In the genomic region with DNA sequence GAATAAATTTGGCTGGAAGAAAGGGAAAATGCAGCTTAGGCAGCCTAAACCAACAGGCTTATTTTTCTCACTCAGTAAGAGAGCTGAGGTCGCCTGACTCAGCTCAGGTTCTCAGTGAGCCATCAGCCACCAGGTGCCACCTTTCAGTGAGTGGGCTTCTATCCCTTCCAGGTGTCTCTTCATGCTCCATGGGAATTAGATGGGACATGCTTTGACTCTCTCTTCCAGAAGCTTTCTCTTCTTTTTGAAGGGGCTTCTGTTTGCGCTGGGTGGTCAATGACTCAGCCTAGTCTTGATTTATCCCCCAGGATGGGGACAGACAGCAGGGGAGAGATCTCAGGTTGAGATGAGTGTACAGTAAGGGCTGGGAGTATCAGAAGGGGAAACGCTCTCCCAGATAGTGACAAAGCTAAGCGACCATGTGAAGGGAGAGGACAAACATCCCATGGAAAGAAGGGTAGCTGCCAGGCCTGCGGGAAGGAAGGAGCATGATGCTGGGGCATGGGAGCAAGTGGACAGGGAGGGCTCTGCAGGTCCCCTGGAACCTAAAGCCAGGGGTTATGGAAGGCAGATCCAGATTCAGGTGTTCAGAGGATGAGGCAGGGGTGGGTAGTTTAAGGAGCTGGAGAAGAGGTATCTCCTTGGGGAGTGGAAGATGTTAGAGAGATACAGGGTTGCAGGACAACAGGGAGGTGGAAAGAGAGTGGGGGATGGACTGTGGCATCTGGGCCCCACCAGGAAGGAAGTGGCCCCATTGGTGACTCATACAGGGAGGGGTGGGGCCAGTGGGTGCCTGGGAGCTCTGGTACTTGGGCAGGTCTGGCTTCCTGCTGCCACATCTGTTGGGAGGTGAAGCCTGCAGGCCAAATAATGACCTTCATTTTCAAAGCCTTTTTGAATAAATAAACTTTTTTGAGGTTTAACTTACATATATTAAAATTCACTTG, we compare ENCODE assay signal across 2 cellular contexts.
TF ChIP-seq lines count a peak whose summit lies in the region.

No MANE protein-coding gene starts in this region.

TF ChIP-seq in HepG2, 621 proteins besides CTCF, POLR2A, EP300 and RAD21 (continues in another document):
- TF ChIP-seq ZFP90 (CRISPR knock-in tag; IDR thresholded peaks at IDR 0.05; ENCODE audit: borderline replicate concordance) (no peak), ZNF432 (CRISPR knock-in tag; IDR thresholded peaks at IDR 0.05; ENCODE audit: borderline replicate concordance) (no peak), YY1 (IDR thresholded peaks at IDR 0.05; ENCODE audit: insufficient read depth, insufficient replicate concordance, low read depth, low read length) (no peak), ZNF414 (CRISPR knock-in tag; IDR thresholded peaks at IDR 0.05) (no peak), NR2F1 (CRISPR knock-in tag; IDR thresholded peaks at IDR 0.05) (0 out of 4 replicates have a peak, but pooled peaks of 1 of the 2 experiments have one; percentile 12), MED1 (CRISPR knock-in tag; IDR thresholded peaks at IDR 0.05) (0 out of 2 replicates have a peak, but pooled peaks have one; percentile 47), ZMYM3 (CRISPR knock-in tag; IDR thresholded peaks at IDR 0.05) (no peak), ZNF24 (IDR thresholded peaks at IDR 0.05) (no peak), ZNF878 (CRISPR knock-in tag; IDR thresholded peaks at IDR 0.05) (no peak), ZNF335 (CRISPR knock-in tag; IDR thresholded peaks at IDR 0.05) (no peak), TCF7L2 (IDR thresholded peaks at IDR 0.05; ENCODE audit: low read depth, low read length) (no peak), NR2F6 (IDR thresholded peaks at IDR 0.05) (no peak), NR2F6 (CRISPR knock-in tag; IDR thresholded peaks at IDR 0.05) (peak; percentile 66), IKZF5 (CRISPR knock-in tag; IDR thresholded peaks at IDR 0.05) (no peak), GFI1 (CRISPR knock-in tag; IDR thresholded peaks at IDR 0.05; ENCODE audit: borderline replicate concordance) (no peak), ZNF143 (CRISPR knock-in tag; IDR thresholded peaks at IDR 0.05) (peak; percentile 43; the same call in 1 of the 2 replicates), ZNF282 (IDR thresholded peaks at IDR 0.05; ENCODE audit: partially characterized antibody) (no peak), ZNF788 (CRISPR knock-in tag; IDR thresholded peaks at IDR 0.05; ENCODE audit: borderline replicate concordance) (no peak), SP1 (IDR thresholded peaks at IDR 0.05) (no peak), SP1 (CRISPR knock-in tag; IDR thresholded peaks at IDR 0.05) (no peak), ATF3 (CRISPR knock-in tag; IDR thresholded peaks at IDR 0.05) (peak; percentile 94)
- TF ChIP-seq, protein P1, sequence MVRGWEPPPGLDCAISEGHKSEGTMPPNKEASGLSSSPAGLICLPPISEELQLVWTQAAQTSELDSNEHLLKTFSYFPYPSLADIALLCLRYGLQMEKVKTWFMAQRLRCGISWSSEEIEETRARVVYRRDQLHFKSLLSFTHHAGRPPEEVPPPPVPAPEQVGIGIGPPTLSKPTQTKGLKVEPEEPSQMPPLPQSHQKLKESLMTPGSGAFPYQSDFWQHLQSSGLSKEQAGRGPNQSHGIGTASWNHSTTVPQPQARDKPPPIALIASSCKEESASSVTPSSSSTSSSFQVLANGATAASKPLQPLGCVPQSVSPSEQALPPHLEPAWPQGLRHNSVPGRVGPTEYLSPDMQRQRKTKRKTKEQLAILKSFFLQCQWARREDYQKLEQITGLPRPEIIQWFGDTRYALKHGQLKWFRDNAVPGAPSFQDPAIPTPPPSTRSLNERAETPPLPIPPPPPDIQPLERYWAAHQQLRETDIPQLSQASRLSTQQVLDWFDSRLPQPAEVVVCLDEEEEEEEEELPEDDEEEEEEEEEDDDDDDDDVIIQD (CRISPR knock-in tag; IDR thresholded peaks at IDR 0.05; ENCODE audit: low read depth): peak; percentile 37; the same call in 1 of the 2 replicates
- TF ChIP-seq, protein P2, sequence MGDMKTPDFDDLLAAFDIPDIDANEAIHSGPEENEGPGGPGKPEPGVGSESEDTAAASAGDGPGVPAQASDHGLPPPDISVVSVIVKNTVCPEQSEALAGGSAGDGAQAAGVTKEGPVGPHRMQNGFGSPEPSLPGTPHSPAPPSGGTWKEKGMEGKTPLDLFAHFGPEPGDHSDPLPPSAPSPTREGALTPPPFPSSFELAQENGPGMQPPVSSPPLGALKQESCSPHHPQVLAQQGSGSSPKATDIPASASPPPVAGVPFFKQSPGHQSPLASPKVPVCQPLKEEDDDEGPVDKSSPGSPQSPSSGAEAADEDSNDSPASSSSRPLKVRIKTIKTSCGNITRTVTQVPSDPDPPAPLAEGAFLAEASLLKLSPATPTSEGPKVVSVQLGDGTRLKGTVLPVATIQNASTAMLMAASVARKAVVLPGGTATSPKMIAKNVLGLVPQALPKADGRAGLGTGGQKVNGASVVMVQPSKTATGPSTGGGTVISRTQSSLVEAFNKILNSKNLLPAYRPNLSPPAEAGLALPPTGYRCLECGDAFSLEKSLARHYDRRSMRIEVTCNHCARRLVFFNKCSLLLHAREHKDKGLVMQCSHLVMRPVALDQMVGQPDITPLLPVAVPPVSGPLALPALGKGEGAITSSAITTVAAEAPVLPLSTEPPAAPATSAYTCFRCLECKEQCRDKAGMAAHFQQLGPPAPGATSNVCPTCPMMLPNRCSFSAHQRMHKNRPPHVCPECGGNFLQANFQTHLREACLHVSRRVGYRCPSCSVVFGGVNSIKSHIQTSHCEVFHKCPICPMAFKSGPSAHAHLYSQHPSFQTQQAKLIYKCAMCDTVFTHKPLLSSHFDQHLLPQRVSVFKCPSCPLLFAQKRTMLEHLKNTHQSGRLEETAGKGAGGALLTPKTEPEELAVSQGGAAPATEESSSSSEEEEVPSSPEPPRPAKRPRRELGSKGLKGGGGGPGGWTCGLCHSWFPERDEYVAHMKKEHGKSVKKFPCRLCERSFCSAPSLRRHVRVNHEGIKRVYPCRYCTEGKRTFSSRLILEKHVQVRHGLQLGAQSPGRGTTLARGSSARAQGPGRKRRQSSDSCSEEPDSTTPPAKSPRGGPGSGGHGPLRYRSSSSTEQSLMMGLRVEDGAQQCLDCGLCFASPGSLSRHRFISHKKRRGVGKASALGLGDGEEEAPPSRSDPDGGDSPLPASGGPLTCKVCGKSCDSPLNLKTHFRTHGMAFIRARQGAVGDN (CRISPR knock-in tag; IDR thresholded peaks at IDR 0.05): 0 out of 2 replicates have a peak, but pooled peaks have one; percentile 34

TF ChIP-seq in HEK293T, 16 proteins besides CTCF, POLR2A, EP300 and RAD21:
- TF ChIP-seq ARNT (IDR thresholded peaks at IDR 0.05) (no peak), SUZ12 (IDR thresholded peaks at IDR 0.05) (no peak), ZNF384 (IDR thresholded peaks at IDR 0.05) (no peak), HDGF (IDR thresholded peaks at IDR 0.05; ENCODE audit: borderline replicate concordance) (no peak)
